Comparison of ENCODE assay signal across 1 cellular context in the genomic region with DNA sequence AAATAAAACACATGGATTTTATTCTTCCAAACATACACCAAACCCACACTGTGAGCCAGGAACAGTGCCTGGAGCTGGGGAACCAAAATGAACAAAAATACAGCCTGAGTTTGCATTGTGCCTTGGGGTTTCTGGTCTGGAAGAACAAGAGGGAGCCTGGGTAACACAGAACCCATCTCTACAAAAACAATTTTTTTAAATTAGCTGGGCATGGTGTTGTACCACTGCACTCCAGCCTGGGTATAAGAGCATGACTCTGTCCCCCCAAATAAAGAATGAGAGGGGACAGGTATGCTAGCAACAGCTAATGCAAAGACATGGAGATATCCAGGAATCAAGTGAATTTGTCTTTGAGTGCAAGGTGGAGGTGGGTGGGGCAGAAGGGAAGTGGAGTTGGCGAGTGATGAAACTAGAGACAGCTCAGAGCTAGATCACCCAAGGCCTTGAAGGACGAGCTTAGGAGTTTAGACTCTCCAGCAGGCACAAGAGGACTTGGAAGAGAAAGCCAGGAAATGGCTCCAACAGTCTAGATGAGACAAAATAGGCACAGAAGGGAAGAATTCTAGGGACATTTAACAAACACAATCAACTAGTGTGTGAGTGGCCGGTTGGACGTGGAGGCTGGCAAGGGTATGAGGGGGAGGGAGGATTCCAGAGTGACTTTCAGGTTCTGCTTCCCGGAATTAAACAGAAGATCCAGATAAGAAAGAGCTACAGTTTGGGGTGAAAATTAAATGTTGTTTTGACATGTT.
TF ChIP-seq lines count a peak whose summit lies in the region.

No MANE protein-coding gene starts in this region.

TF ChIP-seq in K562, 482 proteins besides CTCF, POLR2A, EP300 and RAD21 (continued from another document and continues in another):
- TF ChIP-seq ZNF318 (IDR thresholded peaks at IDR 0.05; ENCODE audit: borderline replicate concordance in 1 of 2, low read depth in 1 of 2) = peak; percentile 42 to 48; a peak in 2 of 4 replicates
- TF ChIP-seq MAFG (tag; conservative IDR thresholded peaks at IDR 0.05) = peak; percentile 32; the same call in 1 of the 2 replicates
- TF ChIP-seq GABPA (tag; conservative IDR thresholded peaks at IDR 0.05; ENCODE audit: low read depth) = peak; percentile 36; the same call in 1 of the 2 replicates
- TF ChIP-seq MYBL2 (IDR thresholded peaks at IDR 0.05; ENCODE audit: low read depth) = no peak
- no peak for TF ChIP-seq MYBL2 (CRISPR knock-in tag; IDR thresholded peaks at IDR 0.05; ENCODE audit: borderline replicate concordance)
- TF ChIP-seq ESRRB (CRISPR knock-in tag; IDR thresholded peaks at IDR 0.05; ENCODE audit: borderline replicate concordance) = no peak
- TF ChIP-seq, protein P1, sequence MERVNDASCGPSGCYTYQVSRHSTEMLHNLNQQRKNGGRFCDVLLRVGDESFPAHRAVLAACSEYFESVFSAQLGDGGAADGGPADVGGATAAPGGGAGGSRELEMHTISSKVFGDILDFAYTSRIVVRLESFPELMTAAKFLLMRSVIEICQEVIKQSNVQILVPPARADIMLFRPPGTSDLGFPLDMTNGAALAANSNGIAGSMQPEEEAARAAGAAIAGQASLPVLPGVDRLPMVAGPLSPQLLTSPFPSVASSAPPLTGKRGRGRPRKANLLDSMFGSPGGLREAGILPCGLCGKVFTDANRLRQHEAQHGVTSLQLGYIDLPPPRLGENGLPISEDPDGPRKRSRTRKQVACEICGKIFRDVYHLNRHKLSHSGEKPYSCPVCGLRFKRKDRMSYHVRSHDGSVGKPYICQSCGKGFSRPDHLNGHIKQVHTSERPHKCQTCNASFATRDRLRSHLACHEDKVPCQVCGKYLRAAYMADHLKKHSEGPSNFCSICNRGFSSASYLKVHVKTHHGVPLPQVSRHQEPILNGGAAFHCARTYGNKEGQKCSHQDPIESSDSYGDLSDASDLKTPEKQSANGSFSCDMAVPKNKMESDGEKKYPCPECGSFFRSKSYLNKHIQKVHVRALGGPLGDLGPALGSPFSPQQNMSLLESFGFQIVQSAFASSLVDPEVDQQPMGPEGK (CRISPR knock-in tag; IDR thresholded peaks at IDR 0.05; ENCODE audit: borderline replicate concordance) = no peak
- TF ChIP-seq, protein P2, sequence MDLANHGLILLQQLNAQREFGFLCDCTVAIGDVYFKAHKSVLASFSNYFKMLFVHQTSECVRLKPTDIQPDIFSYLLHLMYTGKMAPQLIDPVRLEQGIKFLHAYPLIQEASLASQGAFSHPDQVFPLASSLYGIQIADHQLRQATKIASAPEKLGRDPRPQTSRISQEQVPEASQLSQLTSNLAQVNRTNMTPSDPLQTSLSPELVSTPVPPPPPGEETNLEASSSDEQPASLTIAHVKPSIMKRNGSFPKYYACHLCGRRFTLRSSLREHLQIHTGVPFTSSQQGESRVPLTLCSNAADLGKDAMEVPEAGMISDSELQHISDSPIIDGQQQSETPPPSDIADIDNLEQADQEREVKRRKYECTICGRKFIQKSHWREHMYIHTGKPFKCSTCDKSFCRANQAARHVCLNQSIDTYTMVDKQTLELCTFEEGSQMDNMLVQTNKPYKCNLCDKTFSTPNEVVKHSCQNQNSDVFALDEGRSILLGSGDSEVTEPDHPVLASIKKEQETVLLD (IDR thresholded peaks at IDR 0.05) = peak; percentile 63; the same call in 1 of the 2 replicates
- peak; percentile 40; the same call in 1 of the 2 replicates for TF ChIP-seq ETV1 (tag; conservative IDR thresholded peaks at IDR 0.05; ENCODE audit: low read depth)
- TF ChIP-seq MAFK (IDR thresholded peaks at IDR 0.05; ENCODE audit: low read length) = no peak
- no peak for TF ChIP-seq SRSF1 (IDR thresholded peaks at IDR 0.05; ENCODE audit: low read depth, low read length)
- TF ChIP-seq, protein P3, sequence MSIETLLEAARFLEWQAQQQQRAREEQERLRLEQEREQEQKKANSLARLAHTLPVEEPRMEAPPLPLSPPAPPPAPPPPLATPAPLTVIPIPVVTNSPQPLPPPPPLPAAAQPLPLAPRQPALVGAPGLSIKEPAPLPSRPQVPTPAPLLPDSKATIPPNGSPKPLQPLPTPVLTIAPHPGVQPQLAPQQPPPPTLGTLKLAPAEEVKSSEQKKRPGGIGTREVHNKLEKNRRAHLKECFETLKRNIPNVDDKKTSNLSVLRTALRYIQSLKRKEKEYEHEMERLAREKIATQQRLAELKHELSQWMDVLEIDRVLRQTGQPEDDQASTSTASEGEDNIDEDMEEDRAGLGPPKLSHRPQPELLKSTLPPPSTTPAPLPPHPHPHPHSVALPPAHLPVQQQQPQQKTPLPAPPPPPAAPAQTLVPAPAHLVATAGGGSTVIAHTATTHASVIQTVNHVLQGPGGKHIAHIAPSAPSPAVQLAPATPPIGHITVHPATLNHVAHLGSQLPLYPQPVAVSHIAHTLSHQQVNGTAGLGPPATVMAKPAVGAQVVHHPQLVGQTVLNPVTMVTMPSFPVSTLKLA (conservative IDR thresholded peaks at IDR 0.05) = peak in 1 of 2 experiments; percentile 44; a peak in 1 of 4 replicates
- TF ChIP-seq, protein P4, sequence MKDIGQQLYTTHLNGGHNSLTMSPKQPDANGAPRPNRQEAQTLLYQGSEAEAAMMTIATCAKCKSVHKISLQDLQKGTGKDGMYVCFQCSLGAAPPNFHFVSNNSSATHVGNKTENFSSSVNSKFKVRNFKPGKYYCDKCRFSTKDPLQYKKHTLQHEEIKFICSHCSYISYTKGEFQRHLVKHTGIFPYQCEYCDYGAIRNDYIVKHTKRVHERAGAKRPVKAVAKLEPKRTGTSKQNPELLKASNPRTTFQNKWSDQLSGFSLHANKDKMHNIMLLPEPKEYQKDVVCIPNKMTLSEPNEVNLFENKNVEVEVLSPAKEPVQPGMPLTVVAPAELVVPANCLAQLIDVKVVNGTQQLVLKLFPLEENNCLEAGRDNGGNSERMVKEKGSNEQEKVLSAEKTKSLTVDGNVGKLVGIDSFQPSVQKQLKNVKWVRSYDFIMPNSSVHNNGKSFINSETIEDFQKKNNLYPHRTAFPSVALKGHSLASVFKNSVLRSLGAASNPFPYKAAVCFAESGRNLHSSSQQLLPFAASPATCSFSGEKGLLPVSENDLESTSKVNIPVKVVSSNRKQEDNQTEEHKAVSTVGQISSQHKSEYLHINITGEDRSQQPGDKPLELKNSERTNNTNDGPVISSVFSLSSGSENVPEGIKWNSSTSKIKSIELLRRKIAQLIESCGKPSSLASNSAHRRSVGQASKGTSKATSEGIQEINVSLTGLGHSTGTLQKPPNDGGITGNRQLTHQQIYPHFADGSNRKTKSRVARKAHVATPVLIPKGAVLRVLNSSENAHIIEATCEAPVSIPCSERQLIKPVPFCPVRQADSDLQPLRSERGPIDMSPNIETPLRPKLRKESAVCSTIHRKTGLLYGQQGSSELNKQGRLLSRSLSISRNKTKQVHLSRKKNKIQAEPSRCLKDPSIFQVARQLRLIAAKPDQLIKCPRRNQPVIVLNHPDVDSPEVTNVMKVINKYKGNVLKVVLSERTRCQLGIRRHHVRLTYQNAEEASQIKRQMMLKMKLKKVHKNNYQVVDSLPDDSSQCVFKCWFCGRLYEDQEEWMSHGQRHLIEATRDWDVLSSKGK (CRISPR knock-in tag; IDR thresholded peaks at IDR 0.05) = no peak
- peak; percentile 23; the same call in 1 of the 2 replicates for TF ChIP-seq PHF8 (IDR thresholded peaks at IDR 0.05; ENCODE audit: borderline replicate concordance, low read length)
- TF ChIP-seq RBM34 (IDR thresholded peaks at IDR 0.05; ENCODE audit: borderline replicate concordance, insufficient read depth, low read length) = no peak
- no peak for TF ChIP-seq TFAM (CRISPR knock-in tag; conservative IDR thresholded peaks at IDR 0.05)
- no peak for TF ChIP-seq CBX2 (IDR thresholded peaks at IDR 0.05; ENCODE audit: insufficient read depth, low read length, poor library complexity, severe bottlenecking)
- TF ChIP-seq ZNF75A (CRISPR knock-in tag; IDR thresholded peaks at IDR 0.05) = no peak
- no peak for TF ChIP-seq GTF2F1 (IDR thresholded peaks at IDR 0.05; ENCODE audit: low read depth, low read length)
- no peak for TF ChIP-seq PURB (CRISPR knock-in tag; IDR thresholded peaks at IDR 0.05; ENCODE audit: low read depth)
- TF ChIP-seq CEBPG (CRISPR knock-in tag; IDR thresholded peaks at IDR 0.05) = peak; percentile 49; the same call in 1 of the 2 replicates
- TF ChIP-seq CEBPG (tag; conservative IDR thresholded peaks at IDR 0.05 in 1 of 2, IDR thresholded peaks at IDR 0.05 in 1 of 2) = peak in 1 of 2 experiments; percentile 48; a peak in 2 of 4 replicates
- TF ChIP-seq ZNF311 (CRISPR knock-in tag; IDR thresholded peaks at IDR 0.05) = no peak
- TF ChIP-seq ZNF316 (IDR thresholded peaks at IDR 0.05) = peak; percentile 18; the same call in 1 of the 2 replicates
- no peak for TF ChIP-seq SLC30A9 (CRISPR knock-in tag; IDR thresholded peaks at IDR 0.05)
- TF ChIP-seq TRIM28 (IDR thresholded peaks at IDR 0.05) = peak; percentile 45; the same call in 1 of the 2 replicates
- no peak for TF ChIP-seq ERF (CRISPR knock-in tag; IDR thresholded peaks at IDR 0.05)
- TF ChIP-seq PHTF2 (CRISPR knock-in tag; IDR thresholded peaks at IDR 0.05) = no peak
- peak; percentile 78; the same call in 1 of the 2 replicates for TF ChIP-seq SMARCE1 (IDR thresholded peaks at IDR 0.05)
- TF ChIP-seq HNRNPK (IDR thresholded peaks at IDR 0.05; ENCODE audit: low read depth, low read length, poor library complexity, severe bottlenecking) = no peak
- 0 out of 2 replicates have a peak, but pooled peaks have one; percentile 64 for TF ChIP-seq HDGF (IDR thresholded peaks at IDR 0.05)
- no peak for TF ChIP-seq BRCA1 (IDR thresholded peaks at IDR 0.05)
- no peak for TF ChIP-seq BRCA1 (CRISPR knock-in tag; IDR thresholded peaks at IDR 0.05)
- peak; percentile 40 for TF ChIP-seq TAF9B (IDR thresholded peaks at IDR 0.05; ENCODE audit: partially characterized antibody)
